29 cellular contexts compared by ENCODE assay signal in the genomic region with DNA sequence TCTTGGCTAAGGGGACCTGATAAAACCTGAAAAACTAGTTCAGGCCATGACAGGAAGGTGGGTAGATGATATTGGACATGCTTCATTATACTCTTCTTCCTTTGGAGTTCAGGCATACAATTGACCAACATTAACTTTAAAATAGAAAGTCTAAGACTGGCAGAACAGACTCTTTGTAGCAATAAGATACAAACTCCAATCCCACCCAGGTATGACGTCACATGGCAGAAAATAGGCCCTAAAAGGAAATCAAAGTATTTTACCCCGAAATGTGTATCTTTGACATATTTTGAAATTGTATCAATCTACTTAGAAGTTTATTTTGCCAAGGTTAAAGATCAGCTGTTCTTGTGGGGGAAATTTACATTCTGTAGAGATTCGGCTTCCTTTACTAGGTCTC.
"Had no signal": no experiment of that assay in that cellular context is flagged by ENCODE, and none has a peak within 500 bp of the region (broad histone marks: within the 10 kb centered on the region; RNA-seq: fewer than 3 reads in every experiment).

No MANE protein-coding gene starts in this region.

- H3K4me3 ChIP-seq: ascending aorta, breast epithelium, coronary artery, dorsolateral prefrontal cortex had no signal

- H3K9me3 Mint-ChIP-seq: activated CD4-positive, alpha-beta T cell treated with anti-CD3 and anti-CD28 coated beads, Interleukin-2, amount 10 ng/mL, durations not matched to agents 24 days and 14 days; activated naive CD4-positive, alpha-beta T cell treated with anti-CD3 and anti-CD28 coated beads, Interleukin-2, amount 10 ng/mL, durations not matched to agents 7 days and 5 days; activated naive CD8-positive, alpha-beta T cell treated with anti-CD3 and anti-CD28 coated beads, Interleukin-2, amount 10 ng/mL, durations not matched to agents 7 days and 5 days; activated T-cell treated with anti-CD3 and anti-CD28 coated beads, Interleukin-2, amount 50 U/mL, for 24 hours; activated T-cell treated with anti-CD3 and anti-CD28 coated beads, Interleukin-2, amount 50 U/mL, for 72 hours; dendritic cell treated with granulocyte-macrophage colony-stimulating factor and Interleukin-4, amounts not matched to agents 40 ng/mL and 50 ng/mL, for 4 days; endodermal cell; T-helper 2 cell treated with Interferon-gamma antibody and Interleukin-4, amounts not matched to agents 5 μg/mL and 100 μg/mL, for 36 hours had no signal

- H3K4me1 Mint-ChIP-seq: activated CD4-positive, alpha-beta T cell treated with anti-CD3 and anti-CD28 coated beads for 36 hours; activated CD4-positive, alpha-beta T cell treated with anti-CD3 and anti-CD28 coated beads, Interleukin-2, amount 10 ng/mL, durations not matched to agents 24 days and 14 days; activated naive CD4-positive, alpha-beta T cell treated with anti-CD3 and anti-CD28 coated beads, Interleukin-2, amount 10 ng/mL, durations not matched to agents 7 days and 5 days; activated naive CD8-positive, alpha-beta T cell treated with anti-CD3 and anti-CD28 coated beads, Interleukin-2, amount 10 ng/mL, durations not matched to agents 7 days and 5 days; central memory CD8-positive, alpha-beta T cell; T-helper 17 cell had no signal

- H3K27ac Mint-ChIP-seq: activated CD4-positive, alpha-beta memory T cell treated with anti-CD3 and anti-CD28 coated beads for 36 hours; activated CD4-positive, alpha-beta T cell treated with anti-CD3 and anti-CD28 coated beads for 36 hours; activated CD4-positive, alpha-beta T cell treated with anti-CD3 and anti-CD28 coated beads, Interleukin-2, amount 10 ng/mL, durations not matched to agents 24 days and 14 days; activated CD8-positive, alpha-beta T cell treated with anti-CD3 and anti-CD28 coated beads, Interleukin-2, amount 10 ng/mL, durations not matched to agents 7 days and 5 days; activated naive CD4-positive, alpha-beta T cell treated with anti-CD3 and anti-CD28 coated beads, Interleukin-2, amount 10 ng/mL, durations not matched to agents 7 days and 5 days; activated naive CD4-positive, alpha-beta T cell treated with anti-CD3 and anti-CD28 coated beads, Interleukin-2, amount 50 U/mL, for 72 hours; activated naive CD8-positive, alpha-beta T cell treated with anti-CD3 and anti-CD28 coated beads, Interleukin-2, amount 10 ng/mL, durations not matched to agents 7 days and 5 days; activated T-cell treated with anti-CD3 and anti-CD28 coated beads, Interleukin-2, amount 50 U/mL, for 24 hours; activated T-cell treated with anti-CD3 and anti-CD28 coated beads, Interleukin-2, amount 50 U/mL, for 72 hours; brain; dendritic cell treated with granulocyte-macrophage colony-stimulating factor and Interleukin-4, amounts not matched to agents 40 ng/mL and 50 ng/mL, for 4 days; endodermal cell; T-helper 17 cell; T-helper 2 cell treated with Interferon-gamma antibody and Interleukin-4, amounts not matched to agents 5 μg/mL and 100 μg/mL, for 36 hours had no signal

- H3K4me1 ChIP-seq: breast epithelium had no signal

- H3K27me3 ChIP-seq: ascending aorta, breast epithelium, dorsolateral prefrontal cortex had no signal

- ATAC-seq: activated CD4-positive, alpha-beta T cell treated with anti-CD3 and anti-CD28 coated beads for 36 hours; activated CD8-positive, alpha-beta T cell treated with anti-CD3 and anti-CD28 coated beads, Interleukin-2, amount 10 ng/mL, durations not matched to agents 7 days and 5 days; activated naive CD4-positive, alpha-beta T cell treated with anti-CD3 and anti-CD28 coated beads, Interleukin-2, amount 50 U/mL, for 72 hours; activated T-cell treated with anti-CD3 and anti-CD28 coated beads, Interleukin-2, amount 50 U/mL, for 72 hours; esophagus mucosa; T-helper 17 cell had no signal

- H3K27me3 Mint-ChIP-seq: activated CD4-positive, alpha-beta memory T cell treated with anti-CD3 and anti-CD28 coated beads for 36 hours; activated CD4-positive, alpha-beta T cell treated with anti-CD3 and anti-CD28 coated beads for 36 hours; activated CD4-positive, alpha-beta T cell treated with anti-CD3 and anti-CD28 coated beads, Interleukin-2, amount 10 ng/mL, durations not matched to agents 24 days and 14 days; activated naive CD4-positive, alpha-beta T cell treated with anti-CD3 and anti-CD28 coated beads, Interleukin-2, amount 10 ng/mL, durations not matched to agents 7 days and 5 days; activated naive CD8-positive, alpha-beta T cell treated with anti-CD3 and anti-CD28 coated beads, Interleukin-2, amount 10 ng/mL, durations not matched to agents 7 days and 5 days; activated T-cell treated with anti-CD3 and anti-CD28 coated beads, Interleukin-2, amount 50 U/mL, for 24 hours; brain; central memory CD8-positive, alpha-beta T cell; dendritic cell treated with granulocyte-macrophage colony-stimulating factor and Interleukin-4, amounts not matched to agents 40 ng/mL and 50 ng/mL, for 4 days; T-helper 17 cell had no signal

- DNase-seq: activated CD4-positive, alpha-beta memory T cell treated with anti-CD3 and anti-CD28 coated beads for 36 hours; activated CD4-positive, alpha-beta T cell treated with anti-CD3 and anti-CD28 coated beads for 36 hours; activated CD4-positive, alpha-beta T cell treated with anti-CD3 and anti-CD28 coated beads, Interleukin-2, amount 10 ng/mL, durations not matched to agents 24 days and 14 days; activated CD4-positive, CD25-positive, alpha-beta regulatory T cell; activated CD4-positive, CD25-positive, alpha-beta regulatory T cell treated with anti-CD3 and anti-CD28 coated beads, Interleukin-2, amount 50 U/mL, for 72 hours; activated CD8-positive, alpha-beta memory T cell treated with anti-CD3 and anti-CD28 coated beads, Interleukin-2, amount 50 U/mL, for 48 hours; activated CD8-positive, alpha-beta T cell treated with anti-CD3 and anti-CD28 coated beads, Interleukin-2, amount 10 ng/mL, durations not matched to agents 7 days and 5 days; activated gamma-delta T cell; activated naive CD4-positive, alpha-beta T cell; activated naive CD4-positive, alpha-beta T cell treated with anti-CD3 and anti-CD28 coated beads, Interleukin-2, amount 10 ng/mL, durations not matched to agents 7 days and 5 days; activated naive CD8-positive, alpha-beta T cell treated with anti-CD3 and anti-CD28 coated beads, Interleukin-2, amount 10 ng/mL, durations not matched to agents 7 days and 5 days; activated T-cell treated with anti-CD3 and anti-CD28 coated beads for 4 hours; activated T-cell treated with anti-CD3 and anti-CD28 coated beads, Interleukin-2, amount 50 U/mL, for 24 hours; activated T-cell treated with anti-CD3 and anti-CD28 coated beads, Interleukin-2, amount 50 U/mL, for 72 hours; dorsolateral prefrontal cortex; effector memory CD4-positive, alpha-beta T cell; endodermal cell; head of caudate nucleus; T-helper 17 cell; T1000 had no signal

- H3K36me3 ChIP-seq: ascending aorta, breast epithelium had no signal

- H3K9me3 ChIP-seq: ascending aorta, breast epithelium had no signal

- H3K27ac ChIP-seq: ascending aorta, breast epithelium, coronary artery, dorsolateral prefrontal cortex had no signal

- H3K36me3 Mint-ChIP-seq: activated CD4-positive, alpha-beta memory T cell treated with anti-CD3 and anti-CD28 coated beads for 36 hours; activated naive CD4-positive, alpha-beta T cell treated with anti-CD3 and anti-CD28 coated beads, Interleukin-2, amount 10 ng/mL, durations not matched to agents 7 days and 5 days; activated naive CD4-positive, alpha-beta T cell treated with anti-CD3 and anti-CD28 coated beads, Interleukin-2, amount 50 U/mL, for 72 hours; activated naive CD8-positive, alpha-beta T cell treated with anti-CD3 and anti-CD28 coated beads, Interleukin-2, amount 10 ng/mL, durations not matched to agents 7 days and 5 days; brain had no signal

- H3K4me3 Mint-ChIP-seq: activated CD4-positive, alpha-beta memory T cell treated with anti-CD3 and anti-CD28 coated beads for 36 hours; activated CD4-positive, alpha-beta T cell treated with anti-CD3 and anti-CD28 coated beads for 36 hours; activated CD4-positive, alpha-beta T cell treated with anti-CD3 and anti-CD28 coated beads, Interleukin-2, amount 10 ng/mL, durations not matched to agents 24 days and 14 days; activated CD8-positive, alpha-beta T cell treated with anti-CD3 and anti-CD28 coated beads, Interleukin-2, amount 10 ng/mL, durations not matched to agents 7 days and 5 days; activated naive CD4-positive, alpha-beta T cell treated with anti-CD3 and anti-CD28 coated beads, Interleukin-2, amount 10 ng/mL, durations not matched to agents 7 days and 5 days; activated naive CD8-positive, alpha-beta T cell treated with anti-CD3 and anti-CD28 coated beads, Interleukin-2, amount 10 ng/mL, durations not matched to agents 7 days and 5 days; activated T-cell treated with anti-CD3 and anti-CD28 coated beads, Interleukin-2, amount 50 U/mL, for 24 hours; activated T-cell treated with anti-CD3 and anti-CD28 coated beads, Interleukin-2, amount 50 U/mL, for 72 hours; brain; central memory CD8-positive, alpha-beta T cell; dendritic cell treated with granulocyte-macrophage colony-stimulating factor and Interleukin-4, amounts not matched to agents 40 ng/mL and 50 ng/mL, for 4 days; endodermal cell; T-helper 17 cell; T-helper 2 cell treated with Interferon-gamma antibody and Interleukin-4, amounts not matched to agents 5 μg/mL and 100 μg/mL, for 36 hours had no signal
